Comparison of ENCODE assay signal across 9 cellular contexts in genomic region chr5:151068571-151069197, GRCh38. TPM values are rescaled to one million over a fixed set of nuclear protein-coding genes. Genes with fewer than 3 reads are reported as not detected.
DNase-seq lines count a peak whose midpoint lies in the region; ATAC-seq and TF ChIP-seq lines count a peak whose summit lies in the region.
"Had no signal": no experiment of that assay in that cellular context is flagged by ENCODE, and none has a peak within 500 bp of the region (broad histone marks: within the 10 kb centered on the region; RNA-seq: fewer than 3 reads in every experiment).

No MANE protein-coding gene starts in this region.

- H3K4me3 ChIP-seq in body of pancreas: no peak overlapping the region
- H3K4me3 ChIP-seq in skin epidermis: no peak overlapping the region

- 50 to 54% methylated on average over 8 to 9 of the region's 9 CpGs for WGBS in body of pancreas, 2 donors

- H3K27me3 ChIP-seq in body of pancreas: no peaks in the 10 kb centered on the region

- H3K27ac ChIP-seq in body of pancreas (peak overlapping the region in 2 of 4 donors; percentile 39 to 45), skin epidermis (peak overlapping the region in 20 of 21 experiments; percentile 18 to 78 (median 55))
- H3K27ac ChIP-seq: epithelial cell of prostate had no signal

- no peaks in the 10 kb centered on the region for H3K36me3 ChIP-seq in body of pancreas (replicated peaks in 1 of 2; ENCODE audit: insufficient read depth in 1 of 2, low read depth in 2 of 2)

- H3K4me3 Mint-ChIP-seq in WTC11: no peak overlapping the region

- POLR2A ChIA-PET in WTC11 (lab: Charles Lee): interaction anchor here (0.5 to 0.6 kb wide), 2 partner anchors 181 to 721 kb away, joined by 3 to 5 read pairs; no protein-coding TSS in a partner anchor

- H3K27ac Mint-ChIP-seq in WTC11: no peak overlapping the region

- ATAC-seq in GM19351 (IDR thresholded peaks at IDR 0.05; ENCODE audit: unreplicated experiment) (peak; percentile 66), HG03432 (IDR thresholded peaks at IDR 0.05; ENCODE audit: unreplicated experiment) (peak; percentile 68), body of pancreas (peak; percentile 29), WTC11 (no peak)

- intact Hi-C loops in body of pancreas (cut with DNase I): no loop called here

- no peaks in the 10 kb centered on the region for H3K9me3 Mint-ChIP-seq in WTC11

- no peaks in the 10 kb centered on the region for H3K27me3 Mint-ChIP-seq in WTC11 (ENCODE audit: low read depth)

- H3K4me1 Mint-ChIP-seq in WTC11: peaks cover 17% of the 10 kb centered on the region

- H3K36me3 Mint-ChIP-seq in WTC11: peaks cover 8% of the 10 kb centered on the region; the same call in 1 of the 2 replicates

- no peak for TF ChIP-seq POLR2A in body of pancreas (IDR thresholded peaks at IDR 0.05)

- peaks cover 67% of the 10 kb centered on the region for H3K4me1 ChIP-seq in body of pancreas

- CTCF ChIA-PET in WTC11 (lab: Charles Lee): interaction anchor here (0.8 to 3.5 kb wide), 5 partner anchors 10 to 47 kb away, joined by 3 to 20 read pairs (median 4); no protein-coding TSS in a partner anchor

- DNase-seq in COLO668 (lab: John Stamatoyannopoulos, UW; ENCODE audit: unreplicated experiment) (peak; percentile 9), body of pancreas (no peak), GM19240 (ENCODE audit: insufficient read length, low spot score) (no peak), WTC11 (ENCODE audit: low spot score) (no peak), T-helper 9 cell (no peak)

- TF ChIP-seq CTCF in body of pancreas (IDR thresholded peaks at IDR 0.05) (no peak), WTC11 (IDR thresholded peaks at IDR 0.05) (no peak)

- no peaks in the 10 kb centered on the region for H3K9me3 ChIP-seq in body of pancreas

TF ChIP-seq in WTC11, 78 proteins besides CTCF, POLR2A, EP300 and RAD21:
- TF ChIP-seq ETV6 (CRISPR knock-in tag; IDR thresholded peaks at IDR 0.05): no peak
- no peak for TF ChIP-seq KAT7 (CRISPR knock-in tag; IDR thresholded peaks at IDR 0.05; ENCODE audit: borderline replicate concordance)
- TF ChIP-seq ATF1 (CRISPR knock-in tag; IDR thresholded peaks at IDR 0.05): no peak
- no peak for TF ChIP-seq TEAD4 (CRISPR knock-in tag; IDR thresholded peaks at IDR 0.05)

RNA-seq across cellular contexts. Expression of gene TNIP1, which starts 12.2 kb away (rescaled TPM):
- total RNA-seq in body of pancreas: 100 to 1,000 TPM in 1 of 2 donors, 10 to 100 TPM in 1; 89.3 to 111 TPM
- 41.1 to 48.9 TPM (median 47.0 TPM) in 3 replicates for total RNA-seq in WTC11 (2021)

RNA-seq across cellular contexts. Expression of gene GPX3, which starts 48.3 kb away (rescaled TPM):
- total RNA-seq in body of pancreas (1,000 to 10,000 TPM in 1 of 2 donors, 100 to 1,000 TPM in 1; 686 to 1,482 TPM), WTC11 (2021) (24.5 to 26.9 TPM (median 26.2 TPM) in 3 replicates)

Comparison
In these comparisons a context has a peak if more than half of its experiments do, and no peak if none do; other contexts are left out.
1. RNA of gene GPX3, which starts 48.3 kb away (total RNA-seq): 686 to 1,482 TPM in body of pancreas; 24.5 to 26.9 TPM in WTC11; every median in the first group is over 10 times any median in the second.